In genomic region chr1:223775711-223776074, GRCh38 we compare ENCODE assay signal across 12 cellular contexts.
DNase-seq lines count a peak whose midpoint lies in the region; ATAC-seq and TF ChIP-seq lines count a peak whose summit lies in the region.
"Had no signal": no experiment of that assay in that cellular context is flagged by ENCODE, and none has a peak within 500 bp of the region (broad histone marks: within the 10 kb centered on the region; RNA-seq: fewer than 3 reads in every experiment).

No MANE protein-coding gene starts in this region.

- peak overlapping the region in 2 of 3 donors; percentile 35 to 50 for H3K27ac ChIP-seq in thyroid gland
- H3K27ac ChIP-seq: BLaER1 had no signal

- TF ChIP-seq POLR2A in thyroid gland (IDR thresholded peaks at IDR 0.05): no peak

- H3K4me3 ChIP-seq in thyroid gland (replicated peaks in 1 of 3): no peak overlapping the region
- H3K4me3 ChIP-seq: BLaER1, cardiac muscle cell, esophagus squamous epithelium had no signal

- no peaks in the 10 kb centered on the region for H3K9me3 ChIP-seq in thyroid gland
- H3K9me3 ChIP-seq: BLaER1, esophagus squamous epithelium had no signal

- peak overlapping the region; percentile 94 for H3K27ac Mint-ChIP-seq in activated naive CD4-positive, alpha-beta T cell treated with anti-CD3 and anti-CD28 coated beads, Interleukin-2, amount 50 U/mL, for 24 hours
- peak overlapping the region; percentile 81 for H3K27ac Mint-ChIP-seq in activated T-helper 17 cell treated with anti-CD3 and anti-CD28 coated beads, Interleukin-2, amount 50 U/mL, for 72 hours
- H3K27ac Mint-ChIP-seq in immature natural killer cell: peak overlapping the region; percentile 59 to 91 (median 86)

- WGBS in thyroid gland, 2 donors: 75 to 91% methylated on average over 1 of the region's 1 CpG

- H3K4me1 Mint-ChIP-seq in activated naive CD4-positive, alpha-beta T cell treated with anti-CD3 and anti-CD28 coated beads, Interleukin-2, amount 50 U/mL, for 24 hours: peaks cover 27% of the 10 kb centered on the region
- H3K4me1 Mint-ChIP-seq in activated T-helper 17 cell treated with anti-CD3 and anti-CD28 coated beads, Interleukin-2, amount 50 U/mL, for 72 hours: peaks cover 38% of the 10 kb centered on the region
- H3K4me1 Mint-ChIP-seq in immature natural killer cell: peaks cover 14 to 19% of the 10 kb centered on the region in 2 donors

- peaks cover 28% of the 10 kb centered on the region for H3K36me3 Mint-ChIP-seq in activated naive CD4-positive, alpha-beta T cell treated with anti-CD3 and anti-CD28 coated beads, Interleukin-2, amount 50 U/mL, for 24 hours
- H3K36me3 Mint-ChIP-seq in activated T-helper 17 cell treated with anti-CD3 and anti-CD28 coated beads, Interleukin-2, amount 50 U/mL, for 72 hours (ENCODE audit: low read depth): peaks cover 97% of the 10 kb centered on the region
- H3K36me3 Mint-ChIP-seq in immature natural killer cell: peaks cover 13 to 42% (median 24%) of the 10 kb centered on the region in 3 donors

- intact Hi-C loops in thyroid gland (cut with DNase I): no loop called here

- H3K4me1 ChIP-seq in thyroid gland: peaks cover 18 to 45% of the 10 kb centered on the region in 2 donors

- no peaks in the 10 kb centered on the region for H3K27me3 Mint-ChIP-seq in activated naive CD4-positive, alpha-beta T cell treated with anti-CD3 and anti-CD28 coated beads, Interleukin-2, amount 50 U/mL, for 24 hours
- no peaks in the 10 kb centered on the region for H3K27me3 Mint-ChIP-seq in activated T-helper 17 cell treated with anti-CD3 and anti-CD28 coated beads, Interleukin-2, amount 50 U/mL, for 72 hours
- H3K27me3 Mint-ChIP-seq in immature natural killer cell (ENCODE audit: low read depth in 3 of 3): peaks cover 0 to 5% (median 4%) of the 10 kb centered on the region in 3 donors

- no peaks in the 10 kb centered on the region for H3K9me3 Mint-ChIP-seq in activated naive CD4-positive, alpha-beta T cell treated with anti-CD3 and anti-CD28 coated beads, Interleukin-2, amount 50 U/mL, for 24 hours
- no peaks in the 10 kb centered on the region for H3K9me3 Mint-ChIP-seq in activated T-helper 17 cell treated with anti-CD3 and anti-CD28 coated beads, Interleukin-2, amount 50 U/mL, for 72 hours
- H3K9me3 Mint-ChIP-seq in immature natural killer cell: no peaks in the 10 kb centered on the region

- no peaks in the 10 kb centered on the region for H3K27me3 ChIP-seq in thyroid gland
- H3K27me3 ChIP-seq: BLaER1, cardiac muscle cell, esophagus squamous epithelium had no signal

- H3K36me3 ChIP-seq in thyroid gland: peaks cover 20 to 21% of the 10 kb centered on the region in 2 donors

- H3K4me3 Mint-ChIP-seq in activated naive CD4-positive, alpha-beta T cell treated with anti-CD3 and anti-CD28 coated beads, Interleukin-2, amount 50 U/mL, for 24 hours: peak overlapping the region; percentile 49
- peak overlapping the region; percentile 56 for H3K4me3 Mint-ChIP-seq in activated T-helper 17 cell treated with anti-CD3 and anti-CD28 coated beads, Interleukin-2, amount 50 U/mL, for 72 hours
- H3K4me3 Mint-ChIP-seq in immature natural killer cell: no peak overlapping the region

- no peak for TF ChIP-seq CTCF in thyroid gland (IDR thresholded peaks at IDR 0.05)

- no peak for DNase-seq in activated naive CD4-positive, alpha-beta T cell treated with anti-CD3 and anti-CD28 coated beads, Interleukin-2, amount 50 U/mL, for 16 hours
- no peak for DNase-seq in immature natural killer cell
- no peak for DNase-seq in thyroid gland
- DNase-seq in NCI-H1048 (lab: John Stamatoyannopoulos, UW): no peak
- DNase-seq in HCEC 1CT: no peak
- DNase-seq: esophagus squamous epithelium, NCI-H526 treated with DMSO at 0.1 percent for 48 hours had no signal

- no peak for ATAC-seq in activated T-helper 17 cell treated with anti-CD3 and anti-CD28 coated beads, Interleukin-2, amount 50 U/mL, for 72 hours (replicated peaks)
- ATAC-seq in GM18870 (IDR thresholded peaks at IDR 0.05; ENCODE audit: unreplicated experiment): no peak

Comparison
In these comparisons a context has a peak if more than half of its experiments do, and no peak if none do; other contexts are left out.
1. H3K4me3 Mint-ChIP-seq: peak in activated naive CD4-positive, alpha-beta T cell treated with anti-CD3 and anti-CD28 coated beads, Interleukin-2, amount 50 U/mL, for 24 hours (single experiment) and activated T-helper 17 cell treated with anti-CD3 and anti-CD28 coated beads, Interleukin-2, amount 50 U/mL, for 72 hours (single experiment); none in immature natural killer cell (0 of 5).
2. Peak in every context shown above with its lines, with median percentiles within 50 percentile points of each other: H3K27ac Mint-ChIP-seq.